In the genomic region with DNA sequence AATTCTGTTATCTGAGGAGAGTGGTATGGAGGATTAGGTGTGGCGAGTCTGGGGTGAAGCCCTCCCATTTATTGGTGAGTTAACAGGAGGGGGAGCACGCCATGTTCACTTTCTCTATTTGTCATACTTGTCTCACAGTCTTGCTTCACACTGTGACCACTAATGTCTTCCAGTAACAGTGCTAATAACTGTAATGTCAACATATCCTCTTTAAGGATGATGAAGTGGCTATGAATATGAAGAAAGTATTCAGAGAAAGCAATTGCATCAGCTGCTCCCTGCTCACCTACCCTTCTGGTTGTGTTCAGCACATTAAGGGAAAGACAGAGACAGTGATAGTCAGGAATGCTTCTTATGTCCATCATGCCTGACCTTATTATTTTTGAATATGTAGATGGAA, we compare ENCODE assay signal across 1 cellular context.
A peak's percentile ranks its signal among the peaks of the same experiment; 100 is the strongest.
TF ChIP-seq lines count a peak whose summit lies in the region.

No MANE protein-coding gene starts in this region.

TF ChIP-seq in IMR-90, 13 proteins besides CTCF, POLR2A, EP300 and RAD21:
- TF ChIP-seq BHLHE40 (IDR thresholded peaks at IDR 0.05; ENCODE audit: low read depth, low read length) (no peak), CEBPB (IDR thresholded peaks at IDR 0.05; ENCODE audit: low read depth, low read length) (peak; percentile 72)
TF ChIP-seq in IMR-90: peak in this region for 1.
